ENCODE assay signal across 8 cellular contexts in the genomic region with DNA sequence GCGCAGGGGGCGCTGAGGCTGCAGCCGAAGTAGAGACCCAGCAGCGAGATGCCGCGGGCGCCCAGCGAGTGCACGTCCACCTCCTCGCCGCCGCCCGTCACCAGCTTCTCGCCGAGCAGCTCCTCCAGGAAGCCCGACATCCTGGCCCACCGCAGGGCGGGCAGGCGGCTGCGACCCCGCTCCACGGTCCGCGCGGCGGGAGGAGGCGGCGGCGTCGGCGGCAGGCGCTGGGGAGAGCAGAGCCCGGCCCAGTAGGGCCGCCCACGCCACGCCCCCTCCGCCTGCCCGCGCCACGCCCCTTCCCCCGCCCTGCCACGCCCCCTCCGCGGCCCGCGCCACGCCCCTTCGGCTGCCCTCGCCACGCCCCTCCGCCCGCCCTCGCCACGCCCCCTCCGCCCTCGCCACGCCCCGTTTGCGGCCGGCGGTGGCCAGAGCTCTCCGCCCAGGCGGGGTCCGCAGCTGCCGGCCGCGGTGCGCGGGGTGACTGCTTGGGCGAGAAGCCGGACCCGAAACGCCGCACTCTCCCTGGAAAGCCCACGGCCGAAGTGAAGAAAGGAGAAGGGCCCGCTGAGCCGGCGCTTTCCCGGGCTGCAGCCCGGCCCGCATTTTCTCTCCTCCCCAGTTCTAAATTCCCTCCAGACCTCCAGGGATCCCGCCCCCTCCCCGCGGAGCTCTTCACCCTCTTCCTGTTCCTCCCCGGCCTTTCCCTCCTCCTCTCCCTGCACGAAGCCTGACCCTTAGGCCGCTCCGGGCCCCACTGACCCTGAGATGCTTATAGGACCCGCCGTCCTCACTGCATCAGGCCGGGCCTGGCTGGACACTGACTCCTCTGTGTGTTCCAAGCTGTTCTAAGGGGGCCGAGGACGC. TPM values are rescaled to one million over a fixed set of nuclear protein-coding genes. Genes with fewer than 3 reads are reported as not detected.
A peak's percentile ranks its signal among the peaks of the same experiment; 100 is the strongest.
DNase-seq lines count a peak whose midpoint lies in the region; ATAC-seq and TF ChIP-seq lines count a peak whose summit lies in the region.

A gene (minus strand): TSS at position 238 of the 867 bp plus-strand sequence.

- H3K4me3 ChIP-seq in ACC112 (ENCODE audit: low read depth, low read length) (peak within 1 kb of the TSS; percentile 94), OCI-LY3 (ENCODE audit: low read length) (peak within 1 kb of the TSS; percentile 84), esophagus (ENCODE audit: low read depth in 1 of 2, low read length in 2 of 2) (peak within 1 kb of the TSS; percentile 79 to 92), muscle layer of duodenum (ENCODE audit: low read depth in 1 of 2, low read length in 2 of 2) (peak within 1 kb of the TSS; percentile 79 to 81)

- DNase-seq in activated T-cell treated with anti-CD3 and anti-CD28 coated beads, Interleukin-2, amount 50 U/mL, for 1 hour = peak; percentile 93
- DNase-seq in stimulated activated CD8-positive, alpha-beta memory T cell treated with anti-CD3 and anti-CD28 coated beads, Interleukin-7, amount 100 ng/mL, for 1 hour (ENCODE audit: low read depth in 2 of 2) = peak; percentile 88 to 93

- H3K27me3 ChIP-seq in ACC112 (ENCODE audit: insufficient read depth, low read length) (no peaks in the 10 kb centered on the region), OCI-LY3 (ENCODE audit: low read depth, low read length) (peaks cover 11% of the 10 kb centered on the region; the same call in 1 of the 2 replicates), esophagus (ENCODE audit: control insufficient read depth in 1 of 2, insufficient read depth in 2 of 2, low read length in 2 of 2) (no peaks in the 10 kb centered on the region), muscle layer of duodenum (ENCODE audit: low read depth, low read length) (peaks cover 11% of the 10 kb centered on the region)

- peak; percentile 69 for ATAC-seq in GM18907 (IDR thresholded peaks at IDR 0.05; ENCODE audit: unreplicated experiment)
- peak; percentile 50 for ATAC-seq in HG03342 (IDR thresholded peaks at IDR 0.05; ENCODE audit: unreplicated experiment)

- H3K9ac ChIP-seq in OCI-LY3 (ENCODE audit: low read length) = peak within 1 kb of the TSS; percentile 3; the same call in 1 of the 2 replicates

- peaks cover 28% of the 10 kb centered on the region for H3K79me2 ChIP-seq in ACC112 (ENCODE audit: control insufficient read depth, insufficient read depth, low read length, unreplicated experiment)
- no peaks in the 10 kb centered on the region for H3K79me2 ChIP-seq in OCI-LY3 (ENCODE audit: low read length)

- H3K36me3 ChIP-seq in ACC112 (ENCODE audit: insufficient read depth, low read length) (no peaks in the 10 kb centered on the region), OCI-LY3 (replicated peaks; ENCODE audit: low read depth, low read length) (no peaks in the 10 kb centered on the region), esophagus (ENCODE audit: control insufficient read depth in 2 of 2, insufficient read depth in 2 of 2, low read length in 1 of 2) (no peaks in the 10 kb centered on the region), muscle layer of duodenum (ENCODE audit: control insufficient read depth in 1 of 2, insufficient read depth in 2 of 2, low read length in 2 of 2) (no peaks in the 10 kb centered on the region)

- WGBS in esophagus, 2 donors = 1 to 3% methylated on average over 29 to 94 of the region's 94 CpGs

- H3K4me1 ChIP-seq in ACC112 (ENCODE audit: control insufficient read depth, insufficient read depth, low read length, unreplicated experiment) (peaks cover 21% of the 10 kb centered on the region), OCI-LY3 (ENCODE audit: low read length) (peaks cover 6% of the 10 kb centered on the region), esophagus (ENCODE audit: control insufficient read depth in 2 of 2, insufficient read depth in 2 of 2, low read length in 1 of 2) (peaks cover 0 to 4% of the 10 kb centered on the region in 2 donors), muscle layer of duodenum (ENCODE audit: control insufficient read depth in 1 of 2, insufficient read depth in 2 of 2, low read length in 2 of 2) (peaks cover 5 to 25% of the 10 kb centered on the region in 2 donors)

- H3K4me2 ChIP-seq in OCI-LY3 (ENCODE audit: low read length) = peak within 1 kb of the TSS; percentile 69

- H3K9me3 ChIP-seq in OCI-LY3 (ENCODE audit: insufficient read depth, low read length) (no peaks in the 10 kb centered on the region), esophagus (ENCODE audit: control insufficient read depth in 2 of 2, insufficient read depth in 1 of 2, low read depth in 1 of 2, low read length in 1 of 2) (no peaks in the 10 kb centered on the region), muscle layer of duodenum (ENCODE audit: control insufficient read depth in 1 of 2, low read length in 2 of 2) (no peaks in the 10 kb centered on the region)

- H3K27ac ChIP-seq in ACC112 (ENCODE audit: low read depth, low read length) = no peak within 1 kb of the TSS
- no peak within 1 kb of the TSS for H3K27ac ChIP-seq in OCI-LY3 (ENCODE audit: low read length)
- H3K27ac ChIP-seq in esophagus (ENCODE audit: low read depth in 2 of 2, low read length in 1 of 2) = peak within 1 kb of the TSS; percentile 79 to 84
- H3K27ac ChIP-seq in muscle layer of duodenum (ENCODE audit: low read length) = no peak within 1 kb of the TSS

- H2AFZ ChIP-seq in ACC112 (ENCODE audit: low read length, unreplicated experiment) = peak within 1 kb of the TSS; percentile 77
- peak within 1 kb of the TSS; percentile 65; the same call in 1 of the 2 replicates for H2AFZ ChIP-seq in OCI-LY3 (ENCODE audit: low read depth, low read length)

- H4K20me1 ChIP-seq in OCI-LY3 (ENCODE audit: insufficient read depth, low read length) = no peaks in the 10 kb centered on the region

- no peak for TF ChIP-seq CTCF in OCI-LY3 (IDR thresholded peaks at IDR 0.05; ENCODE audit: low read depth, low read length)

RNA-seq across cellular contexts. Expression of the gene that starts here (rescaled TPM):
- polyA plus RNA-seq in esophagus = 10 to 100 TPM; 10.1 to 24.0 TPM

Comparison
In these comparisons a context has a peak if more than half of its experiments do, and no peak if none do; other contexts are left out.
1. H3K27ac ChIP-seq: peak in esophagus (2 of 2); none in ACC112 (single experiment), OCI-LY3 (single experiment) and muscle layer of duodenum (single experiment).
2. Peak in every context shown above with its lines, with median percentiles within 50 percentile points of each other: H3K4me3 ChIP-seq.